ENCODE assay signal across 20 cellular contexts in the genomic region with DNA sequence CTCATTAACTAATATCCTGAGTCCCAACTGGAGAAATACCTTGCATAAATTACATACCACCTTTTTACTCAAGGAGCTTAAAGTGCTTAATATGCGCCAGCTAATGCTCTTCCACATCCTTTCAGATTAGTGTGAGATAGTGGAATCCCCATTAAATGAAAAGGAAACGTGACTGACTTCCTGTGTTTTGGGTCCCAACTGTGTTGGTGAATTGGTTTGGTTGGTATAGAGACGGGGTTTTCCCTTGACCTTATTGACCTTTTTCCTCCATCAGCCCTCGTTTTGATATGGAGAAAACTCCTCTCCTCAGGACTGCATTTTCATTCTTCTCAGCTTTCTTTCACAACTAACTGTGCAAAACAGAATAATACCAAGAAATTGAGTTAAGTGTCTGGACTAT.
DNase-seq lines count a peak whose midpoint lies in the region; ATAC-seq, FAIRE-seq and TF ChIP-seq lines count a peak whose summit lies in the region.
"Had no signal": no experiment of that assay in that cellular context is flagged by ENCODE, and none has a peak within 500 bp of the region (broad histone marks: within the 10 kb centered on the region; RNA-seq: fewer than 3 reads in every experiment).

No MANE protein-coding gene starts in this region.

- H3K79me2 ChIP-seq in endothelial cell of umbilical vein (ENCODE audit: control insufficient read depth, insufficient read depth, low read length): no peaks in the 10 kb centered on the region

- TF ChIP-seq POLR2A in GM12891 (IDR thresholded peaks at IDR 0.05; ENCODE audit: low read depth, low read length): no peak
- no peak for TF ChIP-seq POLR2A in endothelial cell of umbilical vein (IDR thresholded peaks at IDR 0.05; ENCODE audit: low read depth, low read length)

- intact Hi-C loops in endothelial cell of umbilical vein (cut with micrococcal nuclease): no loop called here

- no peak overlapping the region for H3K9ac ChIP-seq in endothelial cell of umbilical vein (replicated peaks; ENCODE audit: extremely low read depth, insufficient read depth, low read length)
- H3K9ac ChIP-seq: GM23248 had no signal

- FAIRE-seq in GM12891 (lab: Jason Lieb, UNC): peak; percentile 23
- no peak for FAIRE-seq in endothelial cell of umbilical vein (lab: Jason Lieb, UNC)

- no peak overlapping the region for H3K27ac ChIP-seq in endothelial cell of umbilical vein (ENCODE audit: insufficient read depth, low read depth, low read length)
- H3K27ac ChIP-seq: GM23248, SK-N-MC had no signal

- no peak for TF ChIP-seq CTCF in endothelial cell of umbilical vein (IDR thresholded peaks at IDR 0.05; ENCODE audit: extremely low read depth in 1 of 2, insufficient read depth in 1 of 2, low read depth in 1 of 2, low read length in 2 of 2)

- no peaks in the 10 kb centered on the region for H4K20me1 ChIP-seq in endothelial cell of umbilical vein (replicated peaks; ENCODE audit: control insufficient read depth, extremely low read depth, insufficient read depth, low read length)

- POLR2A ChIA-PET in endothelial cell of umbilical vein (lab: Charles Lee): no interaction called here

- H2AFZ ChIP-seq in endothelial cell of umbilical vein (ENCODE audit: low read depth, low read length): no peak overlapping the region
- H2AFZ ChIP-seq: GM23248 had no signal

- no peak for DNase-seq in GM12891 (ENCODE audit: insufficient read length, low spot score)
- peak; percentile 8 for DNase-seq in M059J (ENCODE audit: low read depth)
- DNase-seq in endothelial cell of umbilical vein (ENCODE audit: low read depth, low spot score): peak; percentile 47
- no peak for DNase-seq in stimulated activated naive CD8-positive, alpha-beta T cell treated with anti-CD3 and anti-CD28 coated beads, Interleukin-15, Interleukin-2, amounts not matched to agents 100 U/mL and 50 U/mL, for 24 hours
- no peak for DNase-seq in NCI-H2171 (lab: John Stamatoyannopoulos, UW)
- DNase-seq: ACHN, Caco-2, DMS153, GDM1, GM23248, KBM-7, MV-4-11, NCI-H1694 treated with DMSO at 0.1 percent for 48 hours, NCI-H226, NCI-H524, SHP77 had no signal

- no peak overlapping the region for H3K4me3 ChIP-seq in endothelial cell of umbilical vein (replicated peaks in 1 of 3; ENCODE audit: insufficient read depth in 1 of 3, low read depth in 1 of 3, low read length in 3 of 3)
- H3K4me3 ChIP-seq: GM23248, SK-N-MC had no signal

- peak; percentile 49 for ATAC-seq in stimulated activated naive CD8-positive, alpha-beta T cell treated with anti-CD3 and anti-CD28 coated beads, Interleukin-15, Interleukin-2, amounts not matched to agents 100 U/mL and 50 U/mL, for 24 hours
- ATAC-seq in activated CD4-positive, CD25-positive, alpha-beta regulatory T cell treated with anti-CD3 and anti-CD28 coated beads, Interleukin-2, amount 50 U/mL, for 24 hours: no peak
- ATAC-seq in HG02870 (IDR thresholded peaks at IDR 0.05; ENCODE audit: unreplicated experiment): no peak
- ATAC-seq: HCT116 had no signal

- no peaks in the 10 kb centered on the region for H3K27me3 ChIP-seq in endothelial cell of umbilical vein (ENCODE audit: control insufficient read depth in 2 of 2, insufficient read depth in 2 of 2, low read length in 2 of 2)

- H3K9me1 ChIP-seq in endothelial cell of umbilical vein (replicated peaks; ENCODE audit: control insufficient read depth, extremely low read depth, insufficient read depth, low read length): no peaks in the 10 kb centered on the region

- no peak overlapping the region for H3K4me2 ChIP-seq in endothelial cell of umbilical vein (ENCODE audit: insufficient read depth, low read length)

- H3K4me1 ChIP-seq in endothelial cell of umbilical vein (ENCODE audit: control insufficient read depth, extremely low read depth, insufficient read depth, low read length): no peaks in the 10 kb centered on the region

- no peaks in the 10 kb centered on the region for H3K9me3 ChIP-seq in endothelial cell of umbilical vein (replicated peaks; ENCODE audit: control insufficient read depth, insufficient read depth, low read length)
- H3K9me3 ChIP-seq: Caco-2 had no signal

- no TSS peak for BruUV-seq in endothelial cell of umbilical vein (replicated peaks; lab: Mats Ljungman, UMichigan)

- H3K36me3 ChIP-seq in endothelial cell of umbilical vein (ENCODE audit: control insufficient read depth in 2 of 2, extremely low read depth in 1 of 2, insufficient read depth in 2 of 2, low read length in 2 of 2): peaks cover 2 to 6% of the 10 kb centered on the region in 2 experiments

- dilution Hi-C loops in endothelial cell of umbilical vein (cut with MboI; ENCODE audit: extremely low pct_ligation_motif_present, low sequenced_read_pairs): loop anchor here (25.0 kb wide), 1 partner anchor 185 kb away; a partner anchor contains a TSS

- CTCF ChIA-PET in endothelial cell of umbilical vein (lab: Charles Lee): no interaction called here

TF ChIP-seq in GM12891, 5 proteins besides CTCF, POLR2A, EP300 and RAD21:
- TF ChIP-seq TAF1 (IDR thresholded peaks at IDR 0.05; ENCODE audit: low read depth, low read length) (no peak), POU2F2 (IDR thresholded peaks at IDR 0.05; ENCODE audit: low read depth, low read length) (no peak), POLR2AphosphoS5 (IDR thresholded peaks at IDR 0.05; ENCODE audit: low read depth, low read length) (no peak), SPI1 (IDR thresholded peaks at IDR 0.05; ENCODE audit: low read depth, low read length) (no peak), PAX5 (IDR thresholded peaks at IDR 0.05; ENCODE audit: insufficient read depth, low read length, severe bottlenecking) (no peak)
TF ChIP-seq in GM12891: peak in this region for 0.

TF ChIP-seq in endothelial cell of umbilical vein, 7 proteins besides CTCF, POLR2A, EP300 and RAD21:
- TF ChIP-seq GATA2 (IDR thresholded peaks at IDR 0.05; ENCODE audit: insufficient read depth, insufficient read length, low read depth, low read length) (peak; percentile 18), EZH2 (IDR thresholded peaks at IDR 0.05; ENCODE audit: borderline replicate concordance, low read depth, low read length, severe bottlenecking) (no peak)

Comparison
In these comparisons a context has a peak if more than half of its experiments do, and no peak if none do; other contexts are left out.
1. DNase-seq: peak in M059J (single experiment) and endothelial cell of umbilical vein (single experiment); none in GM12891 (single experiment), stimulated activated naive CD8-positive, alpha-beta T cell treated with anti-CD3 and anti-CD28 coated beads, Interleukin-15, Interleukin-2, amounts not matched to agents 100 U/mL and 50 U/mL, for 24 hours (single experiment) and NCI-H2171 (single experiment).